9 cellular contexts compared by ENCODE assay signal in genomic region chr1:199272690-199273089, GRCh38.
DNase-seq lines count a peak whose midpoint lies in the region; ATAC-seq and TF ChIP-seq lines count a peak whose summit lies in the region.
"Had no signal": no experiment of that assay in that cellular context is flagged by ENCODE, and none has a peak within 500 bp of the region (broad histone marks: within the 10 kb centered on the region; RNA-seq: fewer than 3 reads in every experiment).

No MANE protein-coding gene starts in this region.

- H3K4me3 ChIP-seq in epithelial cell of proximal tubule (ENCODE audit: low read depth, low read length), result no peak overlapping the region
- H3K4me3 ChIP-seq: K562 had no signal

- TF ChIP-seq CTCF in epithelial cell of proximal tubule (conservative IDR thresholded peaks at IDR 0.05; ENCODE audit: low read depth, low read length), result no peak

- in situ Hi-C loops in G401 (cut with HindIII; ENCODE audit: low sequenced_read_pairs), result no loop called here

- ATAC-seq in GM21737 (IDR thresholded peaks at IDR 0.05; ENCODE audit: unreplicated experiment), result peak; percentile 69
- ATAC-seq: K562 had no signal

- DNase-seq in G401 (ENCODE audit: low spot score) (peak; percentile 77), HuH-7.5 (ENCODE audit: low spot score) (peak; percentile 10), epithelial cell of proximal tubule (ENCODE audit: low read depth) (peak; percentile 78), stromal cell of bone marrow (ENCODE audit: low read depth) (peak; percentile 29), DMS 273 treated with DMSO at 0.1 percent for 48 hours (lab: John Stamatoyannopoulos, UW) (no peak), NCI-H1694 (lab: John Stamatoyannopoulos, UW) (no peak), putamen (ENCODE audit: low spot score) (no peak)

Comparison
In these comparisons a context has a peak if more than half of its experiments do, and no peak if none do; other contexts are left out.
1. DNase-seq: peak in G401 (single experiment), HuH-7.5 (single experiment), epithelial cell of proximal tubule (single experiment) and stromal cell of bone marrow (single experiment); none in DMS 273 treated with DMSO at 0.1 percent for 48 hours (single experiment), NCI-H1694 (single experiment) and putamen (single experiment).